ENCODE assay signal across 24 cellular contexts in the genomic region with DNA sequence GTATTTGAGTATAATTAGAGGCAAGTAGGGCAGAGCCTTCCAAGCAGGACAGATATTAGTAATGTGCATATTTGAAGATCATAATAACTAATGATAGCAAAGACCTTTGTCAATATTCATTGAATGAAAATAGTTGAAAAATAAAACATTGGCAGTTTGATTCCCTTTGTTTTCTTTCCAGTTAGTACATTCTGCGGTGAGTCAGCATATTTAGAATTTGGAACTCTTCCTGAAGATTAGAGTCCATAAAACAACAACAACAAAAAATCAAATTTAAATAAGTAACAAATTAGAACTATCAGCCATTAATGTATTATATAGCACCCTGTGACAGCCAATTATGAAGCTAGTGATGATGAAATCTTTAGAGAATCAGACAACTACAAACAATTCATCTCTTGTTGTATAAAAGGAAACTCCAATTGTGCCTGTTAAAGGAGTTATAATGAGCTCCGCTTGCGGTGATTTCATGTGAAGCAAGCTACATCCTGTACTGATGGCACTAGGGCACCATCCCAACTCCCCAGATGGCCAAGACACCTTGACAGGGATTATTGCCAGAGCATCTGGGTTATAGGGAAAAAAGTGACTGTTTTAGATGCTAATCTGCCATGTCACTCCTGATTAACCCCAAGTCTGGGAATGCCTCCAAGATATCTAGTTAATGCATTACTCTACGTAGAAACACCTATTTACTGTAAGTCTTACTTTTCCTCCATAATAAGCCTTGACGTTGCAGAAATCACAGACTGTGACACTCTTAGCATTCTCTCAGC. TPM values are rescaled to one million over a fixed set of nuclear protein-coding genes. Genes with fewer than 3 reads are reported as not detected.
DNase-seq lines count a peak whose midpoint lies in the region; ATAC-seq, FAIRE-seq and TF ChIP-seq lines count a peak whose summit lies in the region.
"Had no signal": no experiment of that assay in that cellular context is flagged by ENCODE, and none has a peak within 500 bp of the region (broad histone marks: within the 10 kb centered on the region; RNA-seq: fewer than 3 reads in every experiment).

No MANE protein-coding gene starts in this region.

- H3K27ac Mint-ChIP-seq in Calu3 (ENCODE audit: unreplicated experiment), result peak overlapping the region; percentile 69
- H3K27ac Mint-ChIP-seq: activated naive CD4-positive, alpha-beta T cell treated with anti-CD3 and anti-CD28 coated beads for 36 hours; natural killer cell treated with Interleukin-12 subunit alpha and Interleukin-12 subunit beta and Interleukin-15 and Interleukin-18, amount 100 ng/mL, for 72 hours had no signal

- WGBS in right cardiac atrium, result 72% methylated on average over 5 of the region's 5 CpGs

- no TSS peak for BruUV-seq in Calu3 (replicated peaks; lab: Mats Ljungman, UMichigan)

- H3K4me3 Mint-ChIP-seq in Calu3 (ENCODE audit: low read depth, unreplicated experiment), result no peak overlapping the region
- H3K4me3 Mint-ChIP-seq: activated naive CD4-positive, alpha-beta T cell treated with anti-CD3 and anti-CD28 coated beads for 36 hours; activated T-cell treated with anti-CD3 and anti-CD28 coated beads, Interleukin-2, amount 50 U/mL, for 4 hours; brain; natural killer cell treated with Interleukin-12 subunit alpha and Interleukin-12 subunit beta and Interleukin-15 and Interleukin-18, amount 100 ng/mL, for 72 hours had no signal

- intact Hi-C loops in Calu3 (cut with micrococcal nuclease; ENCODE audit: unreplicated experiment) (no loop called here), right cardiac atrium (cut with DNase I) (no loop called here)

- no peak for TF ChIP-seq CTCF in Calu3 (IDR thresholded peaks at IDR 0.05; ENCODE audit: unreplicated experiment)

- no peak overlapping the region for H3K4me3 ChIP-seq in right cardiac atrium (ENCODE audit: low read length)
- H3K4me3 ChIP-seq: BLaER1 treated with 17β-estradiol and CSF1 and Interleukin-3, amounts not matched to agents 10 nM and 100 nM had no signal

- H3K9me3 ChIP-seq in right cardiac atrium (ENCODE audit: control insufficient read depth, low read length), result no peaks in the 10 kb centered on the region
- H3K9me3 ChIP-seq: BLaER1 treated with 17β-estradiol and CSF1 and Interleukin-3, amounts not matched to agents 10 nM and 100 nM; SK-N-SH had no signal

- no peaks in the 10 kb centered on the region for H3K36me3 Mint-ChIP-seq in Calu3 (ENCODE audit: insufficient read depth, unreplicated experiment)
- H3K36me3 Mint-ChIP-seq: brain; natural killer cell treated with Interleukin-12 subunit alpha and Interleukin-12 subunit beta and Interleukin-15 and Interleukin-18, amount 100 ng/mL, for 72 hours had no signal

- H3K9me3 Mint-ChIP-seq in Calu3 (ENCODE audit: low read depth, unreplicated experiment), result no peaks in the 10 kb centered on the region
- H3K9me3 Mint-ChIP-seq: activated naive CD4-positive, alpha-beta T cell treated with anti-CD3 and anti-CD28 coated beads for 36 hours; activated T-cell treated with anti-CD3 and anti-CD28 coated beads, Interleukin-2, amount 50 U/mL, for 4 hours; natural killer cell treated with Interleukin-12 subunit alpha and Interleukin-12 subunit beta and Interleukin-15 and Interleukin-18, amount 100 ng/mL, for 72 hours had no signal

- H3K27me3 ChIP-seq in right cardiac atrium (ENCODE audit: control insufficient read depth, insufficient read depth), result peaks cover 4% of the 10 kb centered on the region

- H3K4me1 Mint-ChIP-seq in Calu3 (ENCODE audit: low read depth, unreplicated experiment), result peaks cover 37% of the 10 kb centered on the region
- H3K4me1 Mint-ChIP-seq: brain had no signal

- no peaks in the 10 kb centered on the region for H3K4me1 ChIP-seq in right cardiac atrium (ENCODE audit: control insufficient read depth, insufficient read depth, low read length)

- H3K27me3 Mint-ChIP-seq in Calu3 (ENCODE audit: unreplicated experiment), result no peaks in the 10 kb centered on the region

- H3K27ac ChIP-seq in right cardiac atrium (ENCODE audit: low read length), result no peak overlapping the region
- H3K27ac ChIP-seq: BLaER1 treated with 17β-estradiol and CSF1 and Interleukin-3, amounts not matched to agents 10 nM and 100 nM had no signal

- FAIRE-seq in HTR-8/SVneo (lab: Jason Lieb, UNC), result no peak
- FAIRE-seq: G401.6, kidney had no signal

- no peak for ATAC-seq in right cardiac atrium
- no peak for ATAC-seq in SK-N-SH treated with all-trans-retinoic acid at 6 μM for 48 hours
- ATAC-seq: activated T-cell treated with anti-CD3 and anti-CD28 coated beads, Interleukin-2, amount 50 U/mL, for 4 hours; natural killer cell treated with Interleukin-12 subunit alpha and Interleukin-12 subunit beta and Interleukin-15 and Interleukin-18, amount 100 ng/mL, for 72 hours had no signal

- CTCF ChIA-PET in Calu3 (lab: Charles Lee), result interaction anchor here (1.4 kb wide), 1 partner anchor 19 kb away, joined by 5 read pairs; no protein-coding TSS in a partner anchor

- DNase-seq in Calu3 (peak; percentile 18), M059J (ENCODE audit: low read depth) (peak; percentile 90), astrocyte of the hippocampus (ENCODE audit: low read depth, low spot score) (peak; percentile 73), kidney glomerular epithelial cell (lab: John Stamatoyannopoulos, UW) (peak; percentile 24), HTR-8/SVneo (ENCODE audit: insufficient read length, low spot score) (no peak), right cardiac atrium (no peak)
- DNase-seq in activated CD4-positive, alpha-beta T cell treated with anti-CD3 and anti-CD28 coated beads for 1 hour, result no peak
- DNase-seq: activated CD4-positive, CD25-positive, alpha-beta regulatory T cell; activated naive CD4-positive, alpha-beta T cell treated with anti-CD3 and anti-CD28 coated beads for 36 hours; activated T-cell treated with anti-CD3 and anti-CD28 coated beads, Interleukin-2, amount 50 U/mL, for 4 hours; hypothalamus; Karpas-422; kidney; NCI-H748 treated with DMSO at 0.1 percent for 48 hours; SK-N-SH had no signal

TF ChIP-seq in SK-N-SH treated with all-trans-retinoic acid at 6 μM for 48 hours, 23 proteins besides CTCF, POLR2A, EP300 and RAD21 (continues in another document):
- TF ChIP-seq TOX (CRISPR knock-in tag; IDR thresholded peaks at IDR 0.05; ENCODE audit: borderline replicate concordance) (no peak), ZNF70 (CRISPR knock-in tag; IDR thresholded peaks at IDR 0.05) (no peak), ZNF565 (CRISPR knock-in tag; conservative IDR thresholded peaks at IDR 0.05; ENCODE audit: low read depth) (no peak), PPARA (CRISPR knock-in tag; IDR thresholded peaks at IDR 0.05; ENCODE audit: borderline replicate concordance) (no peak), RARB (CRISPR knock-in tag; IDR thresholded peaks at IDR 0.05) (no peak)
- TF ChIP-seq, protein P1, sequence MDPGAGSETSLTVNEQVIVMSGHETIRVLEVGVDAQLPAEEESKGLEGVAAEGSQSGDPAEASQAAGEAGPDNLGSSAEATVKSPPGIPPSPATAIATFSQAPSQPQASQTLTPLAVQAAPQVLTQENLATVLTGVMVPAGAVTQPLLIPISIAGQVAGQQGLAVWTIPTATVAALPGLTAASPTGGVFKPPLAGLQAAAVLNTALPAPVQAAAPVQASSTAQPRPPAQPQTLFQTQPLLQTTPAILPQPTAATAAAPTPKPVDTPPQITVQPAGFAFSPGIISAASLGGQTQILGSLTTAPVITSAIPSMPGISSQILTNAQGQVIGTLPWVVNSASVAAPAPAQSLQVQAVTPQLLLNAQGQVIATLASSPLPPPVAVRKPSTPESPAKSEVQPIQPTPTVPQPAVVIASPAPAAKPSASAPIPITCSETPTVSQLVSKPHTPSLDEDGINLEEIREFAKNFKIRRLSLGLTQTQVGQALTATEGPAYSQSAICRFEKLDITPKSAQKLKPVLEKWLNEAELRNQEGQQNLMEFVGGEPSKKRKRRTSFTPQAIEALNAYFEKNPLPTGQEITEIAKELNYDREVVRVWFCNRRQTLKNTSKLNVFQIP (CRISPR knock-in tag; IDR thresholded peaks at IDR 0.05; ENCODE audit: borderline replicate concordance, low read depth), result no peak
- TF ChIP-seq, protein P2, sequence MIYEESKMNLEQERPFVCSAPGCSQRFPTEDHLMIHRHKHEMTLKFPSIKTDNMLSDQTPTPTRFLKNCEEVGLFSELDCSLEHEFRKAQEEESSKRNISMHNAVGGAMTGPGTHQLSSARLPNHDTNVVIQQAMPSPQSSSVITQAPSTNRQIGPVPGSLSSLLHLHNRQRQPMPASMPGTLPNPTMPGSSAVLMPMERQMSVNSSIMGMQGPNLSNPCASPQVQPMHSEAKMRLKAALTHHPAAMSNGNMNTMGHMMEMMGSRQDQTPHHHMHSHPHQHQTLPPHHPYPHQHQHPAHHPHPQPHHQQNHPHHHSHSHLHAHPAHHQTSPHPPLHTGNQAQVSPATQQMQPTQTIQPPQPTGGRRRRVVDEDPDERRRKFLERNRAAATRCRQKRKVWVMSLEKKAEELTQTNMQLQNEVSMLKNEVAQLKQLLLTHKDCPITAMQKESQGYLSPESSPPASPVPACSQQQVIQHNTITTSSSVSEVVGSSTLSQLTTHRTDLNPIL (CRISPR knock-in tag; IDR thresholded peaks at IDR 0.05; ENCODE audit: low read depth), result no peak

RNA-seq across cellular contexts. Expression of a gene that starts 6.8 kb away (rescaled TPM):
- total RNA-seq in Calu3 (2022) (not detected in 2 replicates), right cardiac atrium (not detected)
- total RNA-seq in M059J (2014; rRNA removed; shearing (Covaris generic)), result not detected in 2 replicates
- polyA plus RNA-seq in right cardiac atrium, result not detected
- total RNA-seq: activated naive CD4-positive, alpha-beta T cell treated with anti-CD3 and anti-CD28 coated beads for 36 hours; activated T-cell treated with anti-CD3 and anti-CD28 coated beads, Interleukin-2, amount 50 U/mL, for 4 hours; kidney; mesenteric fat pad; natural killer cell treated with Interleukin-12 subunit alpha and Interleukin-12 subunit beta and Interleukin-15 and Interleukin-18, amount 100 ng/mL, for 72 hours; posterior vena cava; subcutaneous adipose tissue; urinary bladder had no signal
- polyA plus RNA-seq: SK-N-SH, urinary bladder had no signal

RNA-seq across cellular contexts. Expression of a gene that starts 24.6 kb away (rescaled TPM):
- total RNA-seq in Calu3 (2022), result not detected in 2 replicates
- not detected in 2 replicates for total RNA-seq in M059J (2014; rRNA removed; shearing (Covaris generic))
- not detected for total RNA-seq in right cardiac atrium
- not detected for polyA plus RNA-seq in right cardiac atrium
- total RNA-seq: activated naive CD4-positive, alpha-beta T cell treated with anti-CD3 and anti-CD28 coated beads for 36 hours; activated T-cell treated with anti-CD3 and anti-CD28 coated beads, Interleukin-2, amount 50 U/mL, for 4 hours; kidney; mesenteric fat pad; natural killer cell treated with Interleukin-12 subunit alpha and Interleukin-12 subunit beta and Interleukin-15 and Interleukin-18, amount 100 ng/mL, for 72 hours; posterior vena cava; subcutaneous adipose tissue; urinary bladder had no signal
- polyA plus RNA-seq: SK-N-SH, urinary bladder had no signal

RNA-seq across cellular contexts. Expression of a gene that starts 30.5 kb away (rescaled TPM):
- not detected in 2 replicates for total RNA-seq in Calu3 (2022)
- total RNA-seq in M059J (2014; rRNA removed; shearing (Covaris generic)), result not detected in 2 replicates
- total RNA-seq in right cardiac atrium, result not detected
- polyA plus RNA-seq in right cardiac atrium, result not detected
- total RNA-seq: activated naive CD4-positive, alpha-beta T cell treated with anti-CD3 and anti-CD28 coated beads for 36 hours; activated T-cell treated with anti-CD3 and anti-CD28 coated beads, Interleukin-2, amount 50 U/mL, for 4 hours; kidney; mesenteric fat pad; natural killer cell treated with Interleukin-12 subunit alpha and Interleukin-12 subunit beta and Interleukin-15 and Interleukin-18, amount 100 ng/mL, for 72 hours; posterior vena cava; subcutaneous adipose tissue; urinary bladder had no signal
- polyA plus RNA-seq: SK-N-SH, urinary bladder had no signal

RNA-seq across cellular contexts. Expression of a gene that starts 47.8 kb away (rescaled TPM):
- total RNA-seq in Calu3 (2022) (not detected in 2 replicates), right cardiac atrium (not detected)
- total RNA-seq in M059J (2014; rRNA removed; shearing (Covaris generic)), result not detected in 2 replicates
- polyA plus RNA-seq in right cardiac atrium, result not detected
- total RNA-seq: activated naive CD4-positive, alpha-beta T cell treated with anti-CD3 and anti-CD28 coated beads for 36 hours; activated T-cell treated with anti-CD3 and anti-CD28 coated beads, Interleukin-2, amount 50 U/mL, for 4 hours; kidney; mesenteric fat pad; natural killer cell treated with Interleukin-12 subunit alpha and Interleukin-12 subunit beta and Interleukin-15 and Interleukin-18, amount 100 ng/mL, for 72 hours; posterior vena cava; subcutaneous adipose tissue; urinary bladder had no signal
- polyA plus RNA-seq: SK-N-SH, urinary bladder had no signal

Comparison
In these comparisons a context has a peak if more than half of its experiments do, and no peak if none do; other contexts are left out.
1. DNase-seq: peak in Calu3 (single experiment), M059J (single experiment), astrocyte of the hippocampus (single experiment) and kidney glomerular epithelial cell (single experiment); none in HTR-8/SVneo (single experiment), activated CD4-positive, alpha-beta T cell treated with anti-CD3 and anti-CD28 coated beads for 1 hour (single experiment) and right cardiac atrium (0 of 3).